12 cellular contexts compared by ENCODE assay signal in genomic region chr9:127518091-127518856, GRCh38.
A peak's percentile ranks its signal among the peaks of the same experiment; 100 is the strongest.
DNase-seq lines count a peak whose midpoint lies in the region; ATAC-seq and TF ChIP-seq lines count a peak whose summit lies in the region.
"Had no signal": no experiment of that assay in that cellular context is flagged by ENCODE, and none has a peak within 500 bp of the region (broad histone marks: within the 10 kb centered on the region; RNA-seq: fewer than 3 reads in every experiment).

No MANE protein-coding gene starts in this region.

- H3K4me3 ChIP-seq in left ventricle myocardium inferior, result no peak overlapping the region

- H3K27ac ChIP-seq in left ventricle myocardium inferior (replicated peaks), result peak overlapping the region; percentile 90

- ATAC-seq in Right ventricle myocardium superior (ENCODE audit: poor library complexity) (no peak), naive B cell (ENCODE audit: low read depth in 2 of 2) (peak; percentile 23 to 37)

- peaks cover 4 to 8% of the 10 kb centered on the region in 2 donors for H3K36me3 Mint-ChIP-seq in naive B cell
- peaks cover 25% of the 10 kb centered on the region for H3K36me3 Mint-ChIP-seq in type B pancreatic cell

- peaks cover 4 to 9% (median 6%) of the 10 kb centered on the region in 7 donors for H3K9me3 Mint-ChIP-seq in naive B cell
- H3K9me3 Mint-ChIP-seq in type B pancreatic cell, result no peaks in the 10 kb centered on the region

- H3K4me1 Mint-ChIP-seq in naive B cell (peaks cover 0 to 7% (median 0%) of the 10 kb centered on the region in 3 donors), type B pancreatic cell (ENCODE audit: unreplicated experiment) (peaks cover 10% of the 10 kb centered on the region)

- CTCF ChIA-PET in GM10248 (lab: Yijun Ruan, JAX), result interaction anchor here (1.1 to 3.4 kb wide), 4 partner anchors 10 to 217 kb away, joined by 3 to 9 read pairs (median 6); partner anchors contain the start of gene TOR2A

- H3K4me3 Mint-ChIP-seq in naive B cell, result no peak overlapping the region
- H3K4me3 Mint-ChIP-seq in type B pancreatic cell, result no peak overlapping the region

- peak overlapping the region in 1 of 6 donors; percentile 65 for H3K27ac Mint-ChIP-seq in naive B cell
- H3K27ac Mint-ChIP-seq in type B pancreatic cell, result peak overlapping the region; percentile 41

- POLR2A ChIA-PET in GM10248 (lab: Yijun Ruan, JAX), result no interaction called here

- TF ChIP-seq CTCF in left ventricle myocardium inferior (IDR thresholded peaks at IDR 0.05; ENCODE audit: borderline replicate concordance) (no peak), type B pancreatic cell (conservative IDR thresholded peaks at IDR 0.05) (no peak), GM10248 (IDR thresholded peaks at IDR 0.05; ENCODE audit: control extremely low read depth, extremely low read depth, low read depth, missing control alignments) (no peak)

- H3K27me3 Mint-ChIP-seq in naive B cell (peaks cover 0 to 6% (median 0%) of the 10 kb centered on the region in 3 donors), type B pancreatic cell (no peaks in the 10 kb centered on the region)

- peaks cover 47% of the 10 kb centered on the region for H3K4me1 ChIP-seq in left ventricle myocardium inferior

- H3K9me3 ChIP-seq in left ventricle myocardium inferior (replicated peaks), result peaks cover 1% of the 10 kb centered on the region

- intact Hi-C loops in left ventricle myocardium inferior (cut with micrococcal nuclease), result no loop called here
- intact Hi-C loops in Right ventricle myocardium superior (cut with DNase I), result no loop called here

- peaks cover 50% of the 10 kb centered on the region for H3K36me3 ChIP-seq in left ventricle myocardium inferior

- DNase-seq in left ventricle myocardium inferior (no peak), Right ventricle myocardium superior (no peak), dermis blood vessel endothelial cell (peak; percentile 70), naive B cell (no peak), type B pancreatic cell (ENCODE audit: extremely low spot score, unreplicated experiment) (no peak), SIG-M5 (lab: John Stamatoyannopoulos, UW) (no peak), amygdala (lab: John Stamatoyannopoulos, UW) (no peak), GM10248 (ENCODE audit: extremely low spot score) (no peak)
- DNase-seq: activated CD4-positive, alpha-beta T cell treated with anti-CD3 and anti-CD28 coated beads for 48 hours; activated gamma-delta T cell; stimulated activated CD4-positive, alpha-beta T cell treated with anti-CD3 and anti-CD28 coated beads, Interleukin-12 subunit alpha, Interleukin-12 subunit beta, amount 100 ng/mL, for 4 hours; SW 1271 had no signal

- no peaks in the 10 kb centered on the region for H3K27me3 ChIP-seq in left ventricle myocardium inferior (ENCODE audit: low read depth)
